In genomic region chr12:10529603-10530002, GRCh38 we compare ENCODE assay signal across 35 cellular contexts.
"Had no signal": no experiment of that assay in that cellular context is flagged by ENCODE, and none has a peak within 500 bp of the region (broad histone marks: within the 10 kb centered on the region; RNA-seq: fewer than 3 reads in every experiment).

No MANE protein-coding gene starts in this region.

- H3K4me3 ChIP-seq: adrenal gland, body of pancreas, breast epithelium had no signal

- ATAC-seq: activated CD8-positive, alpha-beta T cell treated with anti-CD3 and anti-CD28 coated beads for 36 hours; activated naive CD4-positive, alpha-beta T cell treated with anti-CD3 and anti-CD28 coated beads, Interleukin-2, amount 50 U/mL, for 72 hours; activated T-cell treated with anti-CD3 and anti-CD28 coated beads, Interleukin-2, amount 50 U/mL, for 4 hours; activated T-cell treated with anti-CD3 and anti-CD28 coated beads, Interleukin-2, amount 50 U/mL, for 72 hours; activated T-helper 17 cell treated with anti-CD3 and anti-CD28 coated beads, Interleukin-2, amount 50 U/mL, for 72 hours; body of pancreas had no signal

- H3K4me1 Mint-ChIP-seq: activated B cell treated with CpG ODN at 0.5 μM for 24 hours; activated CD4-positive, alpha-beta T cell treated with anti-CD3 and anti-CD28 coated beads, Interleukin-2, amount 10 ng/mL, durations not matched to agents 24 days and 14 days; activated T-helper 17 cell treated with anti-CD3 and anti-CD28 coated beads, Interleukin-2, amount 50 U/mL, for 72 hours had no signal

- H3K4me3 Mint-ChIP-seq: activated B cell treated with CpG ODN at 0.5 μM for 24 hours; activated CD4-positive, alpha-beta memory T cell treated with anti-CD3 and anti-CD28 coated beads for 36 hours; activated CD4-positive, alpha-beta T cell treated with anti-CD3 and anti-CD28 coated beads, Interleukin-2, amount 10 ng/mL, durations not matched to agents 24 days and 14 days; activated CD8-positive, alpha-beta T cell treated with anti-CD3 and anti-CD28 coated beads for 36 hours; activated naive CD4-positive, alpha-beta T cell treated with anti-CD3 and anti-CD28 coated beads for 36 hours; activated naive CD8-positive, alpha-beta T cell treated with anti-CD3 and anti-CD28 coated beads for 36 hours; activated T-cell treated with anti-CD3 and anti-CD28 coated beads, Interleukin-2, amount 50 U/mL, for 4 hours; activated T-cell treated with anti-CD3 and anti-CD28 coated beads, Interleukin-2, amount 50 U/mL, for 72 hours; activated T-helper 1 cell treated with anti-CD3 and anti-CD28 coated beads, Interleukin-12 subunit alpha, Interleukin-12 subunit beta, Interleukin-2, Interleukin-4 antibody, amounts not matched to agents 30 ng/mL and 10 ng/mL and 1 ng/mL, durations not matched to agents 14 hours and 24 hours and 36 hours; activated T-helper 17 cell treated with anti-CD3 and anti-CD28 coated beads, Interleukin-2, amount 50 U/mL, for 72 hours; T-helper 1 cell treated with Interleukin-12 subunit alpha and Interleukin-12 subunit beta and Interleukin-4 antibody, amounts not matched to agents 30 μg/mL and 1 μg/mL, for 36 hours; T-helper 2 cell treated with Interferon-gamma antibody and Interleukin-4, amounts not matched to agents 5 μg/mL and 100 μg/mL, for 36 hours had no signal

- H3K9me3 ChIP-seq: adrenal gland, body of pancreas, breast epithelium had no signal

- H3K27me3 ChIP-seq: body of pancreas, brain microvascular endothelial cell, breast epithelium had no signal

- H3K27ac ChIP-seq: adrenal gland, body of pancreas, brain microvascular endothelial cell, breast epithelium, VCaP had no signal

- H3K9me3 Mint-ChIP-seq: activated B cell treated with CpG ODN at 0.5 μM for 24 hours; activated CD4-positive, alpha-beta memory T cell treated with anti-CD3 and anti-CD28 coated beads for 36 hours; activated CD4-positive, alpha-beta T cell treated with anti-CD3 and anti-CD28 coated beads, Interleukin-2, amount 10 ng/mL, durations not matched to agents 24 days and 14 days; activated naive CD4-positive, alpha-beta T cell treated with anti-CD3 and anti-CD28 coated beads for 36 hours; activated naive CD4-positive, alpha-beta T cell treated with anti-CD3 and anti-CD28 coated beads, Interleukin-2, amount 50 U/mL, for 72 hours; activated T-cell treated with anti-CD3 and anti-CD28 coated beads, Interleukin-2, amount 50 U/mL, for 4 hours; activated T-cell treated with anti-CD3 and anti-CD28 coated beads, Interleukin-2, amount 50 U/mL, for 72 hours; activated T-helper 1 cell treated with anti-CD3 and anti-CD28 coated beads, Interleukin-12 subunit alpha, Interleukin-12 subunit beta, Interleukin-2, Interleukin-4 antibody, amounts not matched to agents 30 ng/mL and 10 ng/mL and 1 ng/mL, durations not matched to agents 14 hours and 24 hours and 36 hours; activated T-helper 17 cell treated with anti-CD3 and anti-CD28 coated beads, Interleukin-2, amount 50 U/mL, for 72 hours; T-helper 1 cell treated with Interleukin-12 subunit alpha and Interleukin-12 subunit beta and Interleukin-4 antibody, amounts not matched to agents 30 μg/mL and 1 μg/mL, for 36 hours; T-helper 2 cell treated with Interferon-gamma antibody and Interleukin-4, amounts not matched to agents 5 μg/mL and 100 μg/mL, for 36 hours had no signal

- H3K27ac Mint-ChIP-seq: activated B cell treated with CpG ODN at 0.5 μM for 24 hours; activated CD4-positive, alpha-beta memory T cell treated with anti-CD3 and anti-CD28 coated beads for 36 hours; activated CD4-positive, alpha-beta T cell treated with anti-CD3 and anti-CD28 coated beads, Interleukin-2, amount 10 ng/mL, durations not matched to agents 24 days and 14 days; activated CD8-positive, alpha-beta T cell treated with anti-CD3 and anti-CD28 coated beads for 36 hours; activated naive CD4-positive, alpha-beta T cell treated with anti-CD3 and anti-CD28 coated beads for 36 hours; activated naive CD4-positive, alpha-beta T cell treated with anti-CD3 and anti-CD28 coated beads, Interleukin-2, amount 50 U/mL, for 72 hours; activated naive CD8-positive, alpha-beta T cell treated with anti-CD3 and anti-CD28 coated beads for 36 hours; activated T-cell treated with anti-CD3 and anti-CD28 coated beads, Interleukin-2, amount 50 U/mL, for 72 hours; activated T-helper 1 cell treated with anti-CD3 and anti-CD28 coated beads, Interleukin-12 subunit alpha, Interleukin-12 subunit beta, Interleukin-2, Interleukin-4 antibody, amounts not matched to agents 30 ng/mL and 10 ng/mL and 1 ng/mL, durations not matched to agents 14 hours and 24 hours and 36 hours; activated T-helper 17 cell treated with anti-CD3 and anti-CD28 coated beads, Interleukin-2, amount 50 U/mL, for 72 hours; T-helper 1 cell treated with Interleukin-12 subunit alpha and Interleukin-12 subunit beta and Interleukin-4 antibody, amounts not matched to agents 30 μg/mL and 1 μg/mL, for 36 hours; T-helper 2 cell treated with Interferon-gamma antibody and Interleukin-4, amounts not matched to agents 5 μg/mL and 100 μg/mL, for 36 hours had no signal

- H3K4me1 ChIP-seq: adrenal gland, body of pancreas, breast epithelium had no signal

- H3K36me3 ChIP-seq: adrenal gland, brain microvascular endothelial cell, breast epithelium had no signal

- H3K36me3 Mint-ChIP-seq: activated CD4-positive, alpha-beta memory T cell treated with anti-CD3 and anti-CD28 coated beads for 36 hours; activated naive CD4-positive, alpha-beta T cell treated with anti-CD3 and anti-CD28 coated beads, Interleukin-2, amount 50 U/mL, for 72 hours had no signal

- H3K27me3 Mint-ChIP-seq: activated CD8-positive, alpha-beta T cell treated with anti-CD3 and anti-CD28 coated beads for 36 hours; activated naive CD8-positive, alpha-beta T cell treated with anti-CD3 and anti-CD28 coated beads for 36 hours had no signal

- DNase-seq: activated B cell treated with CpG ODN at 0.5 μM for 24 hours; activated CD4-positive, alpha-beta memory T cell treated with anti-CD3 and anti-CD28 coated beads for 36 hours; activated CD4-positive, alpha-beta T cell treated with anti-CD3 and anti-CD28 coated beads for 4 hours; activated CD4-positive, alpha-beta T cell treated with anti-CD3 and anti-CD28 coated beads, Interleukin-2, amount 10 ng/mL, durations not matched to agents 24 days and 14 days; activated CD4-positive, alpha-beta T cell treated with anti-CD3 and anti-CD28 coated beads, Interleukin-2, amount 50 U/mL, for 1 hour; activated CD4-positive, alpha-beta T cell treated with anti-CD3 and anti-CD28 coated beads, Interleukin-2, amount 50 U/mL, for 4 hours; activated CD4-positive, CD25-positive, alpha-beta regulatory T cell treated with anti-CD3 and anti-CD28 coated beads, Interleukin-2, amount 50 U/mL, for 72 hours; activated CD8-positive, alpha-beta memory T cell treated with anti-CD3 and anti-CD28 coated beads, Interleukin-2, amount 50 U/mL, for 4 hours; activated CD8-positive, alpha-beta T cell treated with anti-CD3 and anti-CD28 coated beads for 36 hours; activated effector memory CD4-positive, alpha-beta T cell treated with anti-CD3 and anti-CD28 coated beads, Interleukin-2, amount 50 U/mL, for 16 hours; activated gamma-delta T cell treated with Interleukin-2 at 50 U/mL for 16 hours; activated naive CD4-positive, alpha-beta T cell; activated naive CD4-positive, alpha-beta T cell treated with anti-CD3 and anti-CD28 coated beads for 36 hours; activated naive CD4-positive, alpha-beta T cell treated with anti-CD3 and anti-CD28 coated beads, Interleukin-2, amount 50 U/mL, for 16 hours; activated naive CD8-positive, alpha-beta T cell treated with anti-CD3 and anti-CD28 coated beads for 36 hours; activated T-cell treated with anti-CD3 and anti-CD28 coated beads for 4 hours; activated T-cell treated with anti-CD3 and anti-CD28 coated beads, Interleukin-2, amount 50 U/mL, for 1 hour; activated T-cell treated with anti-CD3 and anti-CD28 coated beads, Interleukin-2, amount 50 U/mL, for 4 hours; activated T-cell treated with anti-CD3 and anti-CD28 coated beads, Interleukin-2, amount 50 U/mL, for 72 hours; adrenal gland; amniotic stem cell; aorta; body of pancreas; brain microvascular endothelial cell; central memory CD4-positive, alpha-beta T cell; T-helper 1 cell; T-helper 2 cell; T-helper 9 cell had no signal
